24 cellular contexts compared by ENCODE assay signal in genomic region chrX:96455078-96455477, GRCh38.
DNase-seq lines count a peak whose midpoint lies in the region; ATAC-seq and TF ChIP-seq lines count a peak whose summit lies in the region.
"Had no signal": no experiment of that assay in that cellular context is flagged by ENCODE, and none has a peak within 500 bp of the region (broad histone marks: within the 10 kb centered on the region; RNA-seq: fewer than 3 reads in every experiment).

No MANE protein-coding gene starts in this region.

- intact Hi-C loops in transverse colon (cut with DNase I; ENCODE audit: low total_unique reads) = no loop called here

- no peaks in the 10 kb centered on the region for H3K4me1 ChIP-seq in transverse colon
- H3K4me1 ChIP-seq: left ventricle myocardium inferior, thyroid gland had no signal

- H3K4me3 ChIP-seq in transverse colon = no peak overlapping the region
- H3K4me3 ChIP-seq: dorsolateral prefrontal cortex, left ventricle myocardium inferior, thyroid gland had no signal

- H3K36me3 ChIP-seq in transverse colon = no peaks in the 10 kb centered on the region
- H3K36me3 ChIP-seq: left ventricle myocardium inferior, thyroid gland had no signal

- no peak overlapping the region for H3K27ac ChIP-seq in transverse colon
- H3K27ac ChIP-seq: dorsolateral prefrontal cortex, KMS-11, left ventricle myocardium inferior, thyroid gland had no signal

- in situ Hi-C loops in transverse colon (cut with MboI; ENCODE audit: low pct_ligation_motif_present in 1 of 4, low pct_unique_long_range_greater_than_20kb in 1 of 4, low sequenced_read_pairs in 3 of 4) = no loop called here

- ATAC-seq in GM18907 (IDR thresholded peaks at IDR 0.05; ENCODE audit: unreplicated experiment) = peak; percentile 66
- peak; percentile 60 for ATAC-seq in HG02870 (IDR thresholded peaks at IDR 0.05; ENCODE audit: unreplicated experiment)
- ATAC-seq in HG03432 (IDR thresholded peaks at IDR 0.05; ENCODE audit: unreplicated experiment) = peak; percentile 63

- no peak for TF ChIP-seq POLR2A in transverse colon (IDR thresholded peaks at IDR 0.05)

- TF ChIP-seq CTCF in transverse colon (IDR thresholded peaks at IDR 0.05) = no peak

- WGBS in transverse colon (ENCODE audit: low coverage in 1 of 2), 2 donors = 72 to 100% methylated on average over 3 of the region's 3 CpGs

- TF ChIP-seq EP300 in transverse colon (IDR thresholded peaks at IDR 0.05; ENCODE audit: low read depth) = no peak

- H3K27me3 ChIP-seq in transverse colon = no peaks in the 10 kb centered on the region
- H3K27me3 ChIP-seq: thyroid gland had no signal

- no peaks in the 10 kb centered on the region for H3K9me3 ChIP-seq in transverse colon
- H3K9me3 ChIP-seq: left ventricle myocardium inferior, thyroid gland had no signal

- peak; percentile 1 for DNase-seq in pons (ENCODE audit: low spot score)
- no peak for DNase-seq in NCI-H748 (lab: John Stamatoyannopoulos, UW; ENCODE audit: unreplicated experiment)
- no peak for DNase-seq in transverse colon
- no peak for DNase-seq in SHP77 (lab: John Stamatoyannopoulos, UW)
- DNase-seq: activated CD4-positive, alpha-beta memory T cell treated with anti-CD3 and anti-CD28 coated beads, Interleukin-2, amount 10 ng/mL, durations not matched to agents 7 days and 5 days; activated CD4-positive, CD25-positive, alpha-beta regulatory T cell; activated naive CD4-positive, alpha-beta T cell treated with anti-CD3 and anti-CD28 coated beads for 36 hours; activated T-cell treated with anti-CD3 and anti-CD28 coated beads, Interleukin-2, amount 50 U/mL, for 1 hour; CD4-positive, alpha-beta memory T cell; DMS79 treated with DMSO at 0.1 percent for 48 hours; dorsolateral prefrontal cortex; immature natural killer cell; left ventricle myocardium inferior; midbrain; NCI-H2029 treated with DMSO at 0.1 percent for 48 hours; NCI-H446 treated with DMSO at 0.1 percent for 48 hours; stimulated activated CD4-positive, alpha-beta T cell treated with anti-CD3 and anti-CD28 coated beads, Interleukin-2, amount 100 ng/mL, for 24 hours; stimulated activated naive CD4-positive, alpha-beta T cell treated with Interleukin-2 at 50 U/mL for 16 hours; T-helper 9 cell; thyroid gland had no signal
